Comparison of ENCODE assay signal across 1 cellular context in genomic region chr5:116947691-116948528, GRCh38.
TF ChIP-seq lines count a peak whose summit lies in the region.

No MANE protein-coding gene starts in this region.

TF ChIP-seq in GM12878, 131 proteins besides CTCF, POLR2A, EP300 and RAD21 (continued from another document and continues in another):
- TF ChIP-seq E4F1 (IDR thresholded peaks at IDR 0.05; ENCODE audit: borderline replicate concordance, partially characterized antibody): no peak
- TF ChIP-seq ZNF384 (IDR thresholded peaks at IDR 0.05; ENCODE audit: borderline replicate concordance, low read depth, low read length): no peak
- TF ChIP-seq, protein P1, sequence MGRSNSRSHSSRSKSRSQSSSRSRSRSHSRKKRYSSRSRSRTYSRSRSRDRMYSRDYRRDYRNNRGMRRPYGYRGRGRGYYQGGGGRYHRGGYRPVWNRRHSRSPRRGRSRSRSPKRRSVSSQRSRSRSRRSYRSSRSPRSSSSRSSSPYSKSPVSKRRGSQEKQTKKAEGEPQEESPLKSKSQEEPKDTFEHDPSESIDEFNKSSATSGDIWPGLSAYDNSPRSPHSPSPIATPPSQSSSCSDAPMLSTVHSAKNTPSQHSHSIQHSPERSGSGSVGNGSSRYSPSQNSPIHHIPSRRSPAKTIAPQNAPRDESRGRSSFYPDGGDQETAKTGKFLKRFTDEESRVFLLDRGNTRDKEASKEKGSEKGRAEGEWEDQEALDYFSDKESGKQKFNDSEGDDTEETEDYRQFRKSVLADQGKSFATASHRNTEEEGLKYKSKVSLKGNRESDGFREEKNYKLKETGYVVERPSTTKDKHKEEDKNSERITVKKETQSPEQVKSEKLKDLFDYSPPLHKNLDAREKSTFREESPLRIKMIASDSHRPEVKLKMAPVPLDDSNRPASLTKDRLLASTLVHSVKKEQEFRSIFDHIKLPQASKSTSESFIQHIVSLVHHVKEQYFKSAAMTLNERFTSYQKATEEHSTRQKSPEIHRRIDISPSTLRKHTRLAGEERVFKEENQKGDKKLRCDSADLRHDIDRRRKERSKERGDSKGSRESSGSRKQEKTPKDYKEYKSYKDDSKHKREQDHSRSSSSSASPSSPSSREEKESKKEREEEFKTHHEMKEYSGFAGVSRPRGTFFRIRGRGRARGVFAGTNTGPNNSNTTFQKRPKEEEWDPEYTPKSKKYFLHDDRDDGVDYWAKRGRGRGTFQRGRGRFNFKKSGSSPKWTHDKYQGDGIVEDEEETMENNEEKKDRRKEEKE (IDR thresholded peaks at IDR 0.05): no peak
- TF ChIP-seq, protein P2, sequence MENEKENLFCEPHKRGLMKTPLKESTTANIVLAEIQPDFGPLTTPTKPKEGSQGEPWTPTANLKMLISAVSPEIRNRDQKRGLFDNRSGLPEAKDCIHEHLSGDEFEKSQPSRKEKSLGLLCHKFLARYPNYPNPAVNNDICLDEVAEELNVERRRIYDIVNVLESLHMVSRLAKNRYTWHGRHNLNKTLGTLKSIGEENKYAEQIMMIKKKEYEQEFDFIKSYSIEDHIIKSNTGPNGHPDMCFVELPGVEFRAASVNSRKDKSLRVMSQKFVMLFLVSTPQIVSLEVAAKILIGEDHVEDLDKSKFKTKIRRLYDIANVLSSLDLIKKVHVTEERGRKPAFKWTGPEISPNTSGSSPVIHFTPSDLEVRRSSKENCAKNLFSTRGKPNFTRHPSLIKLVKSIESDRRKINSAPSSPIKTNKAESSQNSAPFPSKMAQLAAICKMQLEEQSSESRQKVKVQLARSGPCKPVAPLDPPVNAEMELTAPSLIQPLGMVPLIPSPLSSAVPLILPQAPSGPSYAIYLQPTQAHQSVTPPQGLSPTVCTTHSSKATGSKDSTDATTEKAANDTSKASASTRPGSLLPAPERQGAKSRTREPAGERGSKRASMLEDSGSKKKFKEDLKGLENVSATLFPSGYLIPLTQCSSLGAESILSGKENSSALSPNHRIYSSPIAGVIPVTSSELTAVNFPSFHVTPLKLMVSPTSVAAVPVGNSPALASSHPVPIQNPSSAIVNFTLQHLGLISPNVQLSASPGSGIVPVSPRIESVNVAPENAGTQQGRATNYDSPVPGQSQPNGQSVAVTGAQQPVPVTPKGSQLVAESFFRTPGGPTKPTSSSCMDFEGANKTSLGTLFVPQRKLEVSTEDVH (IDR thresholded peaks at IDR 0.05; ENCODE audit: low read depth, partially characterized antibody): no peak
- 0 out of 2 replicates have a peak, but pooled peaks have one; percentile 50 for TF ChIP-seq RCOR1 (conservative IDR thresholded peaks at IDR 0.05; ENCODE audit: low read depth, low read length)
- TF ChIP-seq ZBED1 (IDR thresholded peaks at IDR 0.05; ENCODE audit: borderline replicate concordance): no peak
- 0 out of 2 replicates have a peak, but pooled peaks have one; percentile 29 for TF ChIP-seq WRNIP1 (IDR thresholded peaks at IDR 0.05; ENCODE audit: borderline replicate concordance, low read depth, low read length)
- TF ChIP-seq RBBP5 (conservative IDR thresholded peaks at IDR 0.05): no peak
- no peak for TF ChIP-seq MYC (IDR thresholded peaks at IDR 0.05; ENCODE audit: insufficient read depth, insufficient read length, insufficient replicate concordance, low read length, severe bottlenecking)
- peak; percentile 95 for TF ChIP-seq CBX5 (IDR thresholded peaks at IDR 0.05; ENCODE audit: low read depth)
- TF ChIP-seq IKZF2 (IDR thresholded peaks at IDR 0.05): peak; percentile 76 to 85; a peak in 3 of 4 replicates
- no peak for TF ChIP-seq MTA3 (IDR thresholded peaks at IDR 0.05; ENCODE audit: borderline replicate concordance, low read length)
- TF ChIP-seq SKIL (IDR thresholded peaks at IDR 0.05; ENCODE audit: low read depth, poor library complexity, severe bottlenecking): no peak
- TF ChIP-seq ZZZ3 (IDR thresholded peaks at IDR 0.05; ENCODE audit: control insufficient read depth, insufficient read length, low read depth): no peak
- peak; percentile 39; the same call in 1 of the 2 replicates for TF ChIP-seq MEF2A (IDR thresholded peaks at IDR 0.05; ENCODE audit: insufficient read depth, low read depth, low read length)
- TF ChIP-seq CHD1 (IDR thresholded peaks at IDR 0.05; ENCODE audit: low read depth, low read length): no peak
- peak; percentile 77 for TF ChIP-seq GABPA (IDR thresholded peaks at IDR 0.05; ENCODE audit: low read depth)
- peak; percentile 74; the same call in 1 of the 2 replicates for TF ChIP-seq IRF4 (IDR thresholded peaks at IDR 0.05; ENCODE audit: low read depth, low read length)
- TF ChIP-seq, protein P3, sequence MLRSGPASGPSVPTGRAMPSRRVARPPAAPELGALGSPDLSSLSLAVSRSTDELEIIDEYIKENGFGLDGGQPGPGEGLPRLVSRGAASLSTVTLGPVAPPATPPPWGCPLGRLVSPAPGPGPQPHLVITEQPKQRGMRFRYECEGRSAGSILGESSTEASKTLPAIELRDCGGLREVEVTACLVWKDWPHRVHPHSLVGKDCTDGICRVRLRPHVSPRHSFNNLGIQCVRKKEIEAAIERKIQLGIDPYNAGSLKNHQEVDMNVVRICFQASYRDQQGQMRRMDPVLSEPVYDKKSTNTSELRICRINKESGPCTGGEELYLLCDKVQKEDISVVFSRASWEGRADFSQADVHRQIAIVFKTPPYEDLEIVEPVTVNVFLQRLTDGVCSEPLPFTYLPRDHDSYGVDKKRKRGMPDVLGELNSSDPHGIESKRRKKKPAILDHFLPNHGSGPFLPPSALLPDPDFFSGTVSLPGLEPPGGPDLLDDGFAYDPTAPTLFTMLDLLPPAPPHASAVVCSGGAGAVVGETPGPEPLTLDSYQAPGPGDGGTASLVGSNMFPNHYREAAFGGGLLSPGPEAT (IDR thresholded peaks at IDR 0.05; ENCODE audit: low read depth): peak; percentile 64; the same call in 1 of the 2 replicates
- no peak for TF ChIP-seq CHD2 (IDR thresholded peaks at IDR 0.05; ENCODE audit: borderline replicate concordance, low read depth, low read length)
- no peak for TF ChIP-seq RUNX3 (IDR thresholded peaks at IDR 0.05; ENCODE audit: low read length)
- TF ChIP-seq SMC3 (IDR thresholded peaks at IDR 0.05; ENCODE audit: borderline replicate concordance, low read length): peak; percentile 95
- TF ChIP-seq ZSCAN29 (IDR thresholded peaks at IDR 0.05): no peak
- peak; percentile 81 for TF ChIP-seq ZNF207 (IDR thresholded peaks at IDR 0.05; ENCODE audit: borderline replicate concordance)
- TF ChIP-seq TCF12 (IDR thresholded peaks at IDR 0.05; ENCODE audit: low read depth, low read length): peak; percentile 82
- TF ChIP-seq, protein P4, sequence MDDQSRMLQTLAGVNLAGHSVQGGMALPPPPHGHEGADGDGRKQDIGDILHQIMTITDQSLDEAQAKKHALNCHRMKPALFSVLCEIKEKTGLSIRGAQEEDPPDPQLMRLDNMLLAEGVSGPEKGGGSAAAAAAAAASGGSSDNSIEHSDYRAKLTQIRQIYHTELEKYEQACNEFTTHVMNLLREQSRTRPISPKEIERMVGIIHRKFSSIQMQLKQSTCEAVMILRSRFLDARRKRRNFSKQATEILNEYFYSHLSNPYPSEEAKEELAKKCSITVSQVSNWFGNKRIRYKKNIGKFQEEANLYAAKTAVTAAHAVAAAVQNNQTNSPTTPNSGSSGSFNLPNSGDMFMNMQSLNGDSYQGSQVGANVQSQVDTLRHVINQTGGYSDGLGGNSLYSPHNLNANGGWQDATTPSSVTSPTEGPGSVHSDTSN (IDR thresholded peaks at IDR 0.05; ENCODE audit: insufficient replicate concordance, low read depth, low read length): no peak
- peak in 1 of 2 experiments; percentile 89; a peak in 2 of 4 replicates for TF ChIP-seq ETV6 (conservative IDR thresholded peaks at IDR 0.05 in 1 of 2, IDR thresholded peaks at IDR 0.05 in 1 of 2; ENCODE audit: borderline replicate concordance in 1 of 2, low read depth in 1 of 2)
- TF ChIP-seq EGR1 (IDR thresholded peaks at IDR 0.05; ENCODE audit: borderline replicate concordance in 1 of 2, low read depth in 2 of 2, low read length in 2 of 2): peak in 1 of 2 experiments; percentile 4; a peak in 1 of 3 replicates
- no peak for TF ChIP-seq STAT3 (IDR thresholded peaks at IDR 0.05; ENCODE audit: low read depth, low read length)
- no peak for TF ChIP-seq TARDBP (IDR thresholded peaks at IDR 0.05; ENCODE audit: borderline replicate concordance)
- peak; percentile 71 for TF ChIP-seq FOXM1 (IDR thresholded peaks at IDR 0.05; ENCODE audit: low read depth, low read length)
- peak; percentile 73; the same call in 1 of the 2 replicates for TF ChIP-seq TCF3 (IDR thresholded peaks at IDR 0.05; ENCODE audit: borderline replicate concordance, insufficient read depth, low read depth, low read length)
- peak; percentile 89 for TF ChIP-seq SMARCA5 (IDR thresholded peaks at IDR 0.05)
- TF ChIP-seq, protein P5, sequence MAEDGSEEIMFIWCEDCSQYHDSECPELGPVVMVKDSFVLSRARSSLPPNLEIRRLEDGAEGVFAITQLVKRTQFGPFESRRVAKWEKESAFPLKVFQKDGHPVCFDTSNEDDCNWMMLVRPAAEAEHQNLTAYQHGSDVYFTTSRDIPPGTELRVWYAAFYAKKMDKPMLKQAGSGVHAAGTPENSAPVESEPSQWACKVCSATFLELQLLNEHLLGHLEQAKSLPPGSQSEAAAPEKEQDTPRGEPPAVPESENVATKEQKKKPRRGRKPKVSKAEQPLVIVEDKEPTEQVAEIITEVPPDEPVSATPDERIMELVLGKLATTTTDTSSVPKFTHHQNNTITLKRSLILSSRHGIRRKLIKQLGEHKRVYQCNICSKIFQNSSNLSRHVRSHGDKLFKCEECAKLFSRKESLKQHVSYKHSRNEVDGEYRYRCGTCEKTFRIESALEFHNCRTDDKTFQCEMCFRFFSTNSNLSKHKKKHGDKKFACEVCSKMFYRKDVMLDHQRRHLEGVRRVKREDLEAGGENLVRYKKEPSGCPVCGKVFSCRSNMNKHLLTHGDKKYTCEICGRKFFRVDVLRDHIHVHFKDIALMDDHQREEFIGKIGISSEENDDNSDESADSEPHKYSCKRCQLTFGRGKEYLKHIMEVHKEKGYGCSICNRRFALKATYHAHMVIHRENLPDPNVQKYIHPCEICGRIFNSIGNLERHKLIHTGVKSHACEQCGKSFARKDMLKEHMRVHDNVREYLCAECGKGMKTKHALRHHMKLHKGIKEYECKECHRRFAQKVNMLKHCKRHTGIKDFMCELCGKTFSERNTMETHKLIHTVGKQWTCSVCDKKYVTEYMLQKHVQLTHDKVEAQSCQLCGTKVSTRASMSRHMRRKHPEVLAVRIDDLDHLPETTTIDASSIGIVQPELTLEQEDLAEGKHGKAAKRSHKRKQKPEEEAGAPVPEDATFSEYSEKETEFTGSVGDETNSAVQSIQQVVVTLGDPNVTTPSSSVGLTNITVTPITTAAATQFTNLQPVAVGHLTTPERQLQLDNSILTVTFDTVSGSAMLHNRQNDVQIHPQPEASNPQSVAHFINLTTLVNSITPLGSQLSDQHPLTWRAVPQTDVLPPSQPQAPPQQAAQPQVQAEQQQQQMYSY (CRISPR knock-in tag; IDR thresholded peaks at IDR 0.05): no peak
- no peak for TF ChIP-seq CHD4 (IDR thresholded peaks at IDR 0.05)
- TF ChIP-seq, protein P6, sequence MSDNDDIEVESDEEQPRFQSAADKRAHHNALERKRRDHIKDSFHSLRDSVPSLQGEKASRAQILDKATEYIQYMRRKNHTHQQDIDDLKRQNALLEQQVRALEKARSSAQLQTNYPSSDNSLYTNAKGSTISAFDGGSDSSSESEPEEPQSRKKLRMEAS (IDR thresholded peaks at IDR 0.05; ENCODE audit: low read depth, low read length): no peak
- TF ChIP-seq GATAD2B (conservative IDR thresholded peaks at IDR 0.05; ENCODE audit: low read depth): peak; percentile 51; the same call in 1 of the 2 replicates
- TF ChIP-seq SUPT20H (IDR thresholded peaks at IDR 0.05; ENCODE audit: borderline replicate concordance, control insufficient read depth, low read depth, low read length): no peak
- no peak for TF ChIP-seq CREB1 (IDR thresholded peaks at IDR 0.05; ENCODE audit: low read depth)
- no peak for TF ChIP-seq ASH2L (IDR thresholded peaks at IDR 0.05; ENCODE audit: borderline replicate concordance, low read depth)
- no peak for TF ChIP-seq STAT1 (conservative IDR thresholded peaks at IDR 0.05)
- TF ChIP-seq TAF1 (IDR thresholded peaks at IDR 0.05; ENCODE audit: borderline replicate concordance, low read depth, low read length): no peak
- TF ChIP-seq SMAD1 (IDR thresholded peaks at IDR 0.05; ENCODE audit: low read depth, partially characterized antibody): no peak
- peak; percentile 84 for TF ChIP-seq RFX5 (IDR thresholded peaks at IDR 0.05; ENCODE audit: low read depth, low read length)
- no peak; the same call in none of the 2 replicates for TF ChIP-seq ATF7 (IDR thresholded peaks at IDR 0.05; ENCODE audit: low read depth)
